In the genomic region with DNA sequence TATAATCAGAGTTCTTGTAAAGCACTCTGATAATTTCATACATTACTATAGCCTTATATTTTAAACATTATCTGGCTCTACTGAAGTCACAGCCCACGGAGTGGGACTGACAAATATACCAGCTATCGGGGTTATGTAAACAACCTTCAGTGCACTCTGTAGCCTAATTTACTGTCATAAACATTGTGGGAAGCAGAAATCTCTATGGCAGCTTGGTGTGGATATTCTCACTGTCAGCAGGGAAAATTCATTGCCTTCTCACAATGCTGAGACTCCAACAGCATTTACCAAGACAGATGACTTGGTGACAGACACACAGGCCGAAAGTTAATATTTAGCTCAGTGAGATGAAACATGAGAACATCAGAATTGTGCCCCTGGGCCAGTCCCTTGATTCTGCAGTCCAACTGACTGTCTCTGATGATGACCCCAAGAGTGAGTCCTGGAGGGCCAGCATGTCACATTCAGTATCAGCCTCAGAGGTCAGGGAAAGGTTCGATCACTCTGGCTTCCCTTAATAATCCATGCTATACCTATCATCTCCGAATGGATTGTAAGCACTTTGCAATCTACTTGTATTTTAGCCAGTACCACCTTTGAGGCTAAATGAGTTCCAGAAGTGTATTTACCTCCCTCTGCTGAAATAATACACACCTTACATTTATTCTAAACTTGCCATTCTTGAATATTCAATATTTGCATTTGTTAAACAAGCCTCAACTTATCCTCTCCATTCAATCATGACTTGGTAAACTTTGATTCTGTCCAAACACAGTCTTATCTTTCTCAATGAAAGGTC, we compare ENCODE assay signal across 1 cellular context.
TF ChIP-seq lines count a peak whose summit lies in the region.

No MANE protein-coding gene starts in this region.

TF ChIP-seq in IMR-90, 13 proteins besides CTCF, POLR2A, EP300 and RAD21:
- TF ChIP-seq RFX5 (IDR thresholded peaks at IDR 0.05; ENCODE audit: low read depth, low read length) = no peak
- no peak for TF ChIP-seq MXI1 (IDR thresholded peaks at IDR 0.05; ENCODE audit: borderline replicate concordance, low read depth, low read length)
- TF ChIP-seq FOS (IDR thresholded peaks at IDR 0.05; ENCODE audit: low read depth, low read length) = no peak
- TF ChIP-seq, protein P1, sequence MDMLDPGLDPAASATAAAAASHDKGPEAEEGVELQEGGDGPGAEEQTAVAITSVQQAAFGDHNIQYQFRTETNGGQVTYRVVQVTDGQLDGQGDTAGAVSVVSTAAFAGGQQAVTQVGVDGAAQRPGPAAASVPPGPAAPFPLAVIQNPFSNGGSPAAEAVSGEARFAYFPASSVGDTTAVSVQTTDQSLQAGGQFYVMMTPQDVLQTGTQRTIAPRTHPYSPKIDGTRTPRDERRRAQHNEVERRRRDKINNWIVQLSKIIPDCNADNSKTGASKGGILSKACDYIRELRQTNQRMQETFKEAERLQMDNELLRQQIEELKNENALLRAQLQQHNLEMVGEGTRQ (IDR thresholded peaks at IDR 0.05; ENCODE audit: low read depth, low read length) = no peak
- TF ChIP-seq MAFK (IDR thresholded peaks at IDR 0.05; ENCODE audit: low read depth, low read length) = no peak
- TF ChIP-seq MAZ (IDR thresholded peaks at IDR 0.05; ENCODE audit: borderline replicate concordance, low read depth, low read length) = no peak
- no peak for TF ChIP-seq BHLHE40 (IDR thresholded peaks at IDR 0.05; ENCODE audit: low read depth, low read length)
- no peak for TF ChIP-seq RCOR1 (IDR thresholded peaks at IDR 0.05; ENCODE audit: insufficient replicate concordance, low read length)
- TF ChIP-seq, protein P2, sequence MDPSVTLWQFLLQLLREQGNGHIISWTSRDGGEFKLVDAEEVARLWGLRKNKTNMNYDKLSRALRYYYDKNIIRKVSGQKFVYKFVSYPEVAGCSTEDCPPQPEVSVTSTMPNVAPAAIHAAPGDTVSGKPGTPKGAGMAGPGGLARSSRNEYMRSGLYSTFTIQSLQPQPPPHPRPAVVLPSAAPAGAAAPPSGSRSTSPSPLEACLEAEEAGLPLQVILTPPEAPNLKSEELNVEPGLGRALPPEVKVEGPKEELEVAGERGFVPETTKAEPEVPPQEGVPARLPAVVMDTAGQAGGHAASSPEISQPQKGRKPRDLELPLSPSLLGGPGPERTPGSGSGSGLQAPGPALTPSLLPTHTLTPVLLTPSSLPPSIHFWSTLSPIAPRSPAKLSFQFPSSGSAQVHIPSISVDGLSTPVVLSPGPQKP (IDR thresholded peaks at IDR 0.05; ENCODE audit: borderline replicate concordance, low read depth, low read length) = no peak
- no peak for TF ChIP-seq CHD1 (IDR thresholded peaks at IDR 0.05; ENCODE audit: low read depth, low read length)
- TF ChIP-seq CEBPB (IDR thresholded peaks at IDR 0.05; ENCODE audit: low read depth, low read length) = no peak
- TF ChIP-seq NFE2L2 (IDR thresholded peaks at IDR 0.05; ENCODE audit: low read depth, low read length) = no peak
- TF ChIP-seq SMC3 (IDR thresholded peaks at IDR 0.05; ENCODE audit: low read depth, low read length) = no peak
